ENCODE assay signal across 1 cellular context in the genomic region with DNA sequence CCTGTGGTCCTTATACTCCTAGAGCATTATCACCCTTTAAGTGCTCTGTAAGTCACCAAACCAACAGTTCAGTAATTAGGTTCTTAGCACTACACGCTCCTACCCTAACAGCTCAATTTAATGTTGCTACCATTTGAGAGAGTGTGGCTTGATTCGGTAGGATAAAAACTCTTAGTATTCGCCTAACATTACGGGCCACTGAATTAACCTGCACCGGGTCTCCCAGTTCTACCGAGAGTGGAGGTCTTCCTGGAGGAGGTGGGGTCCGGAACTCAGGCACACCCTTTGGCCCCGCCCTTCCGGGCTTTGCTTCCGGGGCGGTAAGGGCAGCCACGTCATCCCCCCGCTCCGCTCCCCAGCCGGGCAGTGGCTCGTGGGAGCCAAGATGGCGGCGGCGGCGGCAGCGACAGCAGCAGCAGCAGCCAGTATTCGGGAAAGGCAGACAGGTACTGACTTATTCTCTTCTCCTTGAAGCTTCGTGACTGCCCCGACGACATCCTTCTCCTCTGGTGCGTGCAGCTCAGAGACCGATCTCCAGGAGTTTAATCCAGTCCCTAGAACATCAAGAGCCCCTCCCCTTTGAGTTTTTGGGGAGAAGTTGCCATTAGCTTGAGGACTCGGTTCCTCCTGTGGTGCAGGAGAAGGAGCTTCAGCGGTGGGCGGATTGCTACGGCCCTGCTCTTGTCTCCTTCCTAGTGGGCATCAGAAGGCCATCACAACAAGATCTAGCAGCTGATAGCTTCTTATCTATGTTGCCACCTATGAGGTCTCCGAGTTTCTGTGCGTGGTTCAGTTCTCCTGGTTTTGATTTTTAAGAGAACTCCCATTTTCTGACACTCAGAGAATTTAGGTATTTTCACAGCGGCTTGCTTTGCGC.
TF ChIP-seq lines count a peak whose summit lies in the region.

A gene with protein sequence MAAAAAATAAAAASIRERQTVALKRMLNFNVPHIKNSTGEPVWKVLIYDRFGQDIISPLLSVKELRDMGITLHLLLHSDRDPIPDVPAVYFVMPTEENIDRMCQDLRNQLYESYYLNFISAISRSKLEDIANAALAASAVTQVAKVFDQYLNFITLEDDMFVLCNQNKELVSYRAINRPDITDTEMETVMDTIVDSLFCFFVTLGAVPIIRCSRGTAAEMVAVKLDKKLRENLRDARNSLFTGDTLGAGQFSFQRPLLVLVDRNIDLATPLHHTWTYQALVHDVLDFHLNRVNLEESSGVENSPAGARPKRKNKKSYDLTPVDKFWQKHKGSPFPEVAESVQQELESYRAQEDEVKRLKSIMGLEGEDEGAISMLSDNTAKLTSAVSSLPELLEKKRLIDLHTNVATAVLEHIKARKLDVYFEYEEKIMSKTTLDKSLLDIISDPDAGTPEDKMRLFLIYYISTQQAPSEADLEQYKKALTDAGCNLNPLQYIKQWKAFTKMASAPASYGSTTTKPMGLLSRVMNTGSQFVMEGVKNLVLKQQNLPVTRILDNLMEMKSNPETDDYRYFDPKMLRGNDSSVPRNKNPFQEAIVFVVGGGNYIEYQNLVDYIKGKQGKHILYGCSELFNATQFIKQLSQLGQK (plus strand): TSS at position 366 of the 877 bp plus-strand sequence. CDS start 20 bp downstream, at position 386.

TF ChIP-seq in K562, 482 proteins besides CTCF, POLR2A, EP300 and RAD21 (continued from another document and continues in another):
- no peak for TF ChIP-seq RBM34 (IDR thresholded peaks at IDR 0.05; ENCODE audit: borderline replicate concordance, insufficient read depth, low read length)
- TF ChIP-seq, protein P1, sequence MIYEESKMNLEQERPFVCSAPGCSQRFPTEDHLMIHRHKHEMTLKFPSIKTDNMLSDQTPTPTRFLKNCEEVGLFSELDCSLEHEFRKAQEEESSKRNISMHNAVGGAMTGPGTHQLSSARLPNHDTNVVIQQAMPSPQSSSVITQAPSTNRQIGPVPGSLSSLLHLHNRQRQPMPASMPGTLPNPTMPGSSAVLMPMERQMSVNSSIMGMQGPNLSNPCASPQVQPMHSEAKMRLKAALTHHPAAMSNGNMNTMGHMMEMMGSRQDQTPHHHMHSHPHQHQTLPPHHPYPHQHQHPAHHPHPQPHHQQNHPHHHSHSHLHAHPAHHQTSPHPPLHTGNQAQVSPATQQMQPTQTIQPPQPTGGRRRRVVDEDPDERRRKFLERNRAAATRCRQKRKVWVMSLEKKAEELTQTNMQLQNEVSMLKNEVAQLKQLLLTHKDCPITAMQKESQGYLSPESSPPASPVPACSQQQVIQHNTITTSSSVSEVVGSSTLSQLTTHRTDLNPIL (CRISPR knock-in tag; IDR thresholded peaks at IDR 0.05) = no peak
- TF ChIP-seq, protein P2, sequence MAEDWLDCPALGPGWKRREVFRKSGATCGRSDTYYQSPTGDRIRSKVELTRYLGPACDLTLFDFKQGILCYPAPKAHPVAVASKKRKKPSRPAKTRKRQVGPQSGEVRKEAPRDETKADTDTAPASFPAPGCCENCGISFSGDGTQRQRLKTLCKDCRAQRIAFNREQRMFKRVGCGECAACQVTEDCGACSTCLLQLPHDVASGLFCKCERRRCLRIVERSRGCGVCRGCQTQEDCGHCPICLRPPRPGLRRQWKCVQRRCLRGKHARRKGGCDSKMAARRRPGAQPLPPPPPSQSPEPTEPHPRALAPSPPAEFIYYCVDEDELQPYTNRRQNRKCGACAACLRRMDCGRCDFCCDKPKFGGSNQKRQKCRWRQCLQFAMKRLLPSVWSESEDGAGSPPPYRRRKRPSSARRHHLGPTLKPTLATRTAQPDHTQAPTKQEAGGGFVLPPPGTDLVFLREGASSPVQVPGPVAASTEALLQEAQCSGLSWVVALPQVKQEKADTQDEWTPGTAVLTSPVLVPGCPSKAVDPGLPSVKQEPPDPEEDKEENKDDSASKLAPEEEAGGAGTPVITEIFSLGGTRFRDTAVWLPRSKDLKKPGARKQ (CRISPR knock-in tag; IDR thresholded peaks at IDR 0.05) = no peak
- TF ChIP-seq MIER1 (IDR thresholded peaks at IDR 0.05; ENCODE audit: low read depth) = no peak
- TF ChIP-seq ZNF274 (IDR thresholded peaks at IDR 0.05; ENCODE audit: borderline replicate concordance, low read depth, low read length) = no peak
- TF ChIP-seq ZNF431 (CRISPR knock-in tag; IDR thresholded peaks at IDR 0.05) = 0 out of 2 replicates have a peak, but pooled peaks have one; percentile 42
- peak; percentile 78 for TF ChIP-seq CCNT2 (IDR thresholded peaks at IDR 0.05; ENCODE audit: borderline replicate concordance, extremely low read depth, insufficient read length, low read depth, low read length)
- peak; percentile 82; the same call in 1 of the 2 replicates for TF ChIP-seq ZBTB7A (IDR thresholded peaks at IDR 0.05; ENCODE audit: borderline replicate concordance, control insufficient read depth, low read depth, low read length)
- TF ChIP-seq RBM14 (IDR thresholded peaks at IDR 0.05; ENCODE audit: borderline replicate concordance, insufficient read depth, low read depth, low read length) = no peak
- no peak for TF ChIP-seq ARHGAP35 (IDR thresholded peaks at IDR 0.05; ENCODE audit: partially characterized antibody)
- TF ChIP-seq CXXC5 (CRISPR knock-in tag; IDR thresholded peaks at IDR 0.05) = peak; percentile 60
- 0 out of 2 replicates have a peak, but pooled peaks have one; percentile 3 for TF ChIP-seq GTF2E2 (tag; IDR thresholded peaks at IDR 0.05)
- TF ChIP-seq, protein P3, sequence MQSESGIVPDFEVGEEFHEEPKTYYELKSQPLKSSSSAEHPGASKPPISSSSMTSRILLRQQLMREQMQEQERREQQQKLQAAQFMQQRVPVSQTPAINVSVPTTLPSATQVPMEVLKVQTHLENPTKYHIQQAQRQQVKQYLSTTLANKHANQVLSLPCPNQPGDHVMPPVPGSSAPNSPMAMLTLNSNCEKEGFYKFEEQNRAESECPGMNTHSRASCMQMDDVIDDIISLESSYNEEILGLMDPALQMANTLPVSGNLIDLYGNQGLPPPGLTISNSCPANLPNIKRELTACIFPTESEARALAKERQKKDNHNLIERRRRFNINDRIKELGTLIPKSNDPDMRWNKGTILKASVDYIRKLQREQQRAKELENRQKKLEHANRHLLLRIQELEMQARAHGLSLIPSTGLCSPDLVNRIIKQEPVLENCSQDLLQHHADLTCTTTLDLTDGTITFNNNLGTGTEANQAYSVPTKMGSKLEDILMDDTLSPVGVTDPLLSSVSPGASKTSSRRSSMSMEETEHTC (IDR thresholded peaks at IDR 0.05) = no peak
- 0 out of 2 replicates have a peak, but pooled peaks have one; percentile 40 for TF ChIP-seq OTX1 (CRISPR knock-in tag; IDR thresholded peaks at IDR 0.05)
- TF ChIP-seq, protein P4, sequence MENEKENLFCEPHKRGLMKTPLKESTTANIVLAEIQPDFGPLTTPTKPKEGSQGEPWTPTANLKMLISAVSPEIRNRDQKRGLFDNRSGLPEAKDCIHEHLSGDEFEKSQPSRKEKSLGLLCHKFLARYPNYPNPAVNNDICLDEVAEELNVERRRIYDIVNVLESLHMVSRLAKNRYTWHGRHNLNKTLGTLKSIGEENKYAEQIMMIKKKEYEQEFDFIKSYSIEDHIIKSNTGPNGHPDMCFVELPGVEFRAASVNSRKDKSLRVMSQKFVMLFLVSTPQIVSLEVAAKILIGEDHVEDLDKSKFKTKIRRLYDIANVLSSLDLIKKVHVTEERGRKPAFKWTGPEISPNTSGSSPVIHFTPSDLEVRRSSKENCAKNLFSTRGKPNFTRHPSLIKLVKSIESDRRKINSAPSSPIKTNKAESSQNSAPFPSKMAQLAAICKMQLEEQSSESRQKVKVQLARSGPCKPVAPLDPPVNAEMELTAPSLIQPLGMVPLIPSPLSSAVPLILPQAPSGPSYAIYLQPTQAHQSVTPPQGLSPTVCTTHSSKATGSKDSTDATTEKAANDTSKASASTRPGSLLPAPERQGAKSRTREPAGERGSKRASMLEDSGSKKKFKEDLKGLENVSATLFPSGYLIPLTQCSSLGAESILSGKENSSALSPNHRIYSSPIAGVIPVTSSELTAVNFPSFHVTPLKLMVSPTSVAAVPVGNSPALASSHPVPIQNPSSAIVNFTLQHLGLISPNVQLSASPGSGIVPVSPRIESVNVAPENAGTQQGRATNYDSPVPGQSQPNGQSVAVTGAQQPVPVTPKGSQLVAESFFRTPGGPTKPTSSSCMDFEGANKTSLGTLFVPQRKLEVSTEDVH (IDR thresholded peaks at IDR 0.05; ENCODE audit: low read depth, partially characterized antibody) = peak; percentile 42
- peak; percentile 47; the same call in 1 of the 2 replicates for TF ChIP-seq ZFX (CRISPR knock-in tag; IDR thresholded peaks at IDR 0.05)
- TF ChIP-seq NFXL1 (CRISPR knock-in tag; IDR thresholded peaks at IDR 0.05) = no peak
- TF ChIP-seq SMC3 (conservative IDR thresholded peaks at IDR 0.05; ENCODE audit: insufficient read depth, low read depth, low read length) = no peak
- TF ChIP-seq NELFE (IDR thresholded peaks at IDR 0.05; ENCODE audit: insufficient read depth, insufficient read length) = peak; percentile 73
- TF ChIP-seq ZNF780A (CRISPR knock-in tag; IDR thresholded peaks at IDR 0.05) = no peak
- TF ChIP-seq HNRNPH1 (optimal IDR thresholded peaks at IDR 0.05; ENCODE audit: low read depth, low read length) = no peak
- no peak for TF ChIP-seq E2F3 (CRISPR knock-in tag; IDR thresholded peaks at IDR 0.05)
- TF ChIP-seq CHD1 (IDR thresholded peaks at IDR 0.05; ENCODE audit: low read length) = peak; percentile 41
- TF ChIP-seq ZKSCAN1 (IDR thresholded peaks at IDR 0.05; ENCODE audit: low read depth, low read length) = no peak
- TF ChIP-seq TAF1 (IDR thresholded peaks at IDR 0.05; ENCODE audit: control insufficient read depth, extremely low read depth, insufficient read depth, low read length, severe bottlenecking) = peak; percentile 97
- no peak for TF ChIP-seq SP2 (IDR thresholded peaks at IDR 0.05; ENCODE audit: extremely low read depth, low read depth, low read length, poor library complexity, severe bottlenecking)
- TF ChIP-seq ZNF316 (IDR thresholded peaks at IDR 0.05) = no peak
- peak; percentile 54; the same call in 1 of the 2 replicates for TF ChIP-seq JUN (IDR thresholded peaks at IDR 0.05; ENCODE audit: borderline replicate concordance, low read depth, low read length)
- TF ChIP-seq JUN (CRISPR knock-in tag; IDR thresholded peaks at IDR 0.05; ENCODE audit: borderline replicate concordance) = no peak
- TF ChIP-seq, protein P5, sequence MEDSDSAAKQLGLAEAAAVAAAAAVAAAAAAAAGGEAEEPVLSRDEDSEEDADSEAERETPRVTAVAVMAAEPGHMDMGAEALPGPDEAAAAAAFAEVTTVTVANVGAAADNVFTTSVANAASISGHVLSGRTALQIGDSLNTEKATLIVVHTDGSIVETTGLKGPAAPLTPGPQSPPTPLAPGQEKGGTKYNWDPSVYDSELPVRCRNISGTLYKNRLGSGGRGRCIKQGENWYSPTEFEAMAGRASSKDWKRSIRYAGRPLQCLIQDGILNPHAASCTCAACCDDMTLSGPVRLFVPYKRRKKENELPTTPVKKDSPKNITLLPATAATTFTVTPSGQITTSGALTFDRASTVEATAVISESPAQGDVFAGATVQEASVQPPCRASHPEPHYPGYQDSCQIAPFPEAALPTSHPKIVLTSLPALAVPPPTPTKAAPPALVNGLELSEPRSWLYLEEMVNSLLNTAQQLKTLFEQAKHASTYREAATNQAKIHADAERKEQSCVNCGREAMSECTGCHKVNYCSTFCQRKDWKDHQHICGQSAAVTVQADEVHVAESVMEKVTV (CRISPR knock-in tag; IDR thresholded peaks at IDR 0.05) = 0 out of 2 replicates have a peak, but pooled peaks have one; percentile 24
- no peak; the same call in 1 of the 2 replicates for TF ChIP-seq CEBPB (tag; IDR thresholded peaks at IDR 0.05)
- no peak for TF ChIP-seq RBM17 (IDR thresholded peaks at IDR 0.05; ENCODE audit: borderline replicate concordance, low read depth, low read length)
- peak; percentile 96 for TF ChIP-seq SUPT5H (IDR thresholded peaks at IDR 0.05)
- no peak for TF ChIP-seq IFI16 (CRISPR knock-in tag; IDR thresholded peaks at IDR 0.05)
- no peak for TF ChIP-seq EZH2 (IDR thresholded peaks at IDR 0.05; ENCODE audit: borderline replicate concordance, low read depth, low read length)
- no peak for TF ChIP-seq GATAD2A (IDR thresholded peaks at IDR 0.05)
- no peak for TF ChIP-seq ZZZ3 (IDR thresholded peaks at IDR 0.05)
- TF ChIP-seq ELF1 (tag; IDR thresholded peaks at IDR 0.05) = peak; percentile 89
- no peak for TF ChIP-seq RBM15 (IDR thresholded peaks at IDR 0.05; ENCODE audit: insufficient read depth, low read length)
- TF ChIP-seq, protein P6, sequence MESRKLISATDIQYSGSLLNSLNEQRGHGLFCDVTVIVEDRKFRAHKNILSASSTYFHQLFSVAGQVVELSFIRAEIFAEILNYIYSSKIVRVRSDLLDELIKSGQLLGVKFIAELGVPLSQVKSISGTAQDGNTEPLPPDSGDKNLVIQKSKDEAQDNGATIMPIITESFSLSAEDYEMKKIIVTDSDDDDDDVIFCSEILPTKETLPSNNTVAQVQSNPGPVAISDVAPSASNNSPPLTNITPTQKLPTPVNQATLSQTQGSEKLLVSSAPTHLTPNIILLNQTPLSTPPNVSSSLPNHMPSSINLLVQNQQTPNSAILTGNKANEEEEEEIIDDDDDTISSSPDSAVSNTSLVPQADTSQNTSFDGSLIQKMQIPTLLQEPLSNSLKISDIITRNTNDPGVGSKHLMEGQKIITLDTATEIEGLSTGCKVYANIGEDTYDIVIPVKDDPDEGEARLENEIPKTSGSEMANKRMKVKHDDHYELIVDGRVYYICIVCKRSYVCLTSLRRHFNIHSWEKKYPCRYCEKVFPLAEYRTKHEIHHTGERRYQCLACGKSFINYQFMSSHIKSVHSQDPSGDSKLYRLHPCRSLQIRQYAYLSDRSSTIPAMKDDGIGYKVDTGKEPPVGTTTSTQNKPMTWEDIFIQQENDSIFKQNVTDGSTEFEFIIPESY (CRISPR knock-in tag; IDR thresholded peaks at IDR 0.05) = peak; percentile 48; the same call in 1 of the 2 replicates
- TF ChIP-seq, protein P7, sequence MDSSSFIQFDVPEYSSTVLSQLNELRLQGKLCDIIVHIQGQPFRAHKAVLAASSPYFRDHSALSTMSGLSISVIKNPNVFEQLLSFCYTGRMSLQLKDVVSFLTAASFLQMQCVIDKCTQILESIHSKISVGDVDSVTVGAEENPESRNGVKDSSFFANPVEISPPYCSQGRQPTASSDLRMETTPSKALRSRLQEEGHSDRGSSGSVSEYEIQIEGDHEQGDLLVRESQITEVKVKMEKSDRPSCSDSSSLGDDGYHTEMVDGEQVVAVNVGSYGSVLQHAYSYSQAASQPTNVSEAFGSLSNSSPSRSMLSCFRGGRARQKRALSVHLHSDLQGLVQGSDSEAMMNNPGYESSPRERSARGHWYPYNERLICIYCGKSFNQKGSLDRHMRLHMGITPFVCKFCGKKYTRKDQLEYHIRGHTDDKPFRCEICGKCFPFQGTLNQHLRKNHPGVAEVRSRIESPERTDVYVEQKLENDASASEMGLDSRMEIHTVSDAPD (CRISPR knock-in tag; IDR thresholded peaks at IDR 0.05) = no peak
- peak; percentile 61 to 77; a peak in 3 of 4 replicates for TF ChIP-seq MAZ (CRISPR knock-in tag; conservative IDR thresholded peaks at IDR 0.05 in 1 of 2, IDR thresholded peaks at IDR 0.05 in 1 of 2)
- no peak for TF ChIP-seq NFATC3 (IDR thresholded peaks at IDR 0.05)
- TF ChIP-seq ZNF644 (tag; IDR thresholded peaks at IDR 0.05; ENCODE audit: low read depth) = no peak
- TF ChIP-seq NBN (IDR thresholded peaks at IDR 0.05; ENCODE audit: low read depth) = no peak
- no peak for TF ChIP-seq PCBP1 (IDR thresholded peaks at IDR 0.05; ENCODE audit: low read depth, low read length, poor library complexity, severe bottlenecking)
- peak in 1 of 2 experiments; percentile 17; a peak in 1 of 4 replicates for TF ChIP-seq RCOR1 (IDR thresholded peaks at IDR 0.05; ENCODE audit: borderline replicate concordance in 1 of 2, low read depth in 2 of 2, low read length in 2 of 2)
